Comparison of ENCODE assay signal across 9 cellular contexts in the genomic region with DNA sequence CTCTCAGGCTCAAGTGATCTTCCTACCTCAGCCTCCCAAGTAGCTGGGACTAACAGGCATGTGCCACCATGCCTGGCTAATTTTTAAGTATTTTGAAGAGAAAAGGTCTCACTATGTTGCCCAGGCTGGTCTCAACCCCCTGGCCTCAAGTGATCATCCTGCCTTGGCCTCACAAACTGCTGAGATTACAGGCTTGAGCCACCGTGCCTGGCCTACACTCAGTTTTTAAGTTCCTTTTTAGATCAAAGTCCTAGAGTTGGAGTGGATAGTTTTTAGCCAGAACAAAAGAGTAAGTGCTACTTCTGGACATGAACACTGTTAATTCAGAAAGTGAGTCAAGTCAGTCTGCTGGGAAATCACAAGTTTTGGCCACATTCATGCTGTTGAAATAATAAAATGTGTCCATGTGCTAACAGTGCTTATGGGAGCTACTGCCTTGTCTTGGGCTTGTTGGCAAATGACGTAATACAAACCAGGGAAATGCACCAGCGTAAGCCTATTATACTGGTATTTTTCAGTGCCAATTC.
DNase-seq lines count a peak whose midpoint lies in the region; ATAC-seq and TF ChIP-seq lines count a peak whose summit lies in the region.
"Had no signal": no experiment of that assay in that cellular context is flagged by ENCODE, and none has a peak within 500 bp of the region (broad histone marks: within the 10 kb centered on the region; RNA-seq: fewer than 3 reads in every experiment).

No MANE protein-coding gene starts in this region.

- no peaks in the 10 kb centered on the region for H3K9me3 Mint-ChIP-seq in activated T-helper 17 cell treated with anti-CD3 and anti-CD28 coated beads, Interleukin-2, amount 50 U/mL, for 72 hours
- H3K9me3 Mint-ChIP-seq: activated naive CD4-positive, alpha-beta T cell treated with anti-CD3 and anti-CD28 coated beads, Interleukin-2, amount 50 U/mL, for 24 hours had no signal

- ATAC-seq in activated T-helper 17 cell treated with anti-CD3 and anti-CD28 coated beads, Interleukin-2, amount 50 U/mL, for 72 hours (replicated peaks): no peak
- ATAC-seq in GM19328 (IDR thresholded peaks at IDR 0.05; ENCODE audit: unreplicated experiment): no peak
- ATAC-seq in GM21367 (IDR thresholded peaks at IDR 0.05; ENCODE audit: unreplicated experiment): no peak

- no peak overlapping the region for H3K4me3 ChIP-seq in retinal pigment epithelial cell (ENCODE audit: low read length)

- peak overlapping the region; percentile 55 for H3K27ac Mint-ChIP-seq in activated T-helper 17 cell treated with anti-CD3 and anti-CD28 coated beads, Interleukin-2, amount 50 U/mL, for 72 hours
- H3K27ac Mint-ChIP-seq: activated naive CD4-positive, alpha-beta T cell treated with anti-CD3 and anti-CD28 coated beads, Interleukin-2, amount 50 U/mL, for 24 hours had no signal

- H3K36me3 Mint-ChIP-seq in activated T-helper 17 cell treated with anti-CD3 and anti-CD28 coated beads, Interleukin-2, amount 50 U/mL, for 72 hours (ENCODE audit: low read depth): peaks cover 6% of the 10 kb centered on the region
- H3K36me3 Mint-ChIP-seq: activated naive CD4-positive, alpha-beta T cell treated with anti-CD3 and anti-CD28 coated beads, Interleukin-2, amount 50 U/mL, for 24 hours had no signal

- H3K4me1 Mint-ChIP-seq in activated T-helper 17 cell treated with anti-CD3 and anti-CD28 coated beads, Interleukin-2, amount 50 U/mL, for 72 hours: peaks cover 9% of the 10 kb centered on the region

- H3K4me3 Mint-ChIP-seq in activated T-helper 17 cell treated with anti-CD3 and anti-CD28 coated beads, Interleukin-2, amount 50 U/mL, for 72 hours: no peak overlapping the region
- H3K4me3 Mint-ChIP-seq: activated naive CD4-positive, alpha-beta T cell treated with anti-CD3 and anti-CD28 coated beads, Interleukin-2, amount 50 U/mL, for 24 hours had no signal

- TF ChIP-seq CTCF in retinal pigment epithelial cell (conservative IDR thresholded peaks at IDR 0.05; ENCODE audit: low read depth, low read length): no peak

- DNase-seq in EH (ENCODE audit: low read depth): peak; percentile 76
- DNase-seq in foreskin melanocyte: peak; percentile 72
- peak; percentile 95 for DNase-seq in retinal pigment epithelial cell (ENCODE audit: low read depth)
- no peak for DNase-seq in activated CD8-positive, alpha-beta memory T cell treated with anti-CD3 and anti-CD28 coated beads, Interleukin-2, amount 50 U/mL, for 4 hours
- no peak for DNase-seq in NOMO-1 (lab: John Stamatoyannopoulos, UW; ENCODE audit: unreplicated experiment in 2 of 2)

- no peaks in the 10 kb centered on the region for H3K27me3 Mint-ChIP-seq in activated T-helper 17 cell treated with anti-CD3 and anti-CD28 coated beads, Interleukin-2, amount 50 U/mL, for 72 hours

Comparison
In these comparisons a context has a peak if more than half of its experiments do, and no peak if none do; other contexts are left out.
1. DNase-seq: peak in EH (single experiment), foreskin melanocyte (single experiment) and retinal pigment epithelial cell (single experiment); none in activated CD8-positive, alpha-beta memory T cell treated with anti-CD3 and anti-CD28 coated beads, Interleukin-2, amount 50 U/mL, for 4 hours (single experiment) and NOMO-1 (0 of 2).